8 cellular contexts compared by ENCODE assay signal in the genomic region with DNA sequence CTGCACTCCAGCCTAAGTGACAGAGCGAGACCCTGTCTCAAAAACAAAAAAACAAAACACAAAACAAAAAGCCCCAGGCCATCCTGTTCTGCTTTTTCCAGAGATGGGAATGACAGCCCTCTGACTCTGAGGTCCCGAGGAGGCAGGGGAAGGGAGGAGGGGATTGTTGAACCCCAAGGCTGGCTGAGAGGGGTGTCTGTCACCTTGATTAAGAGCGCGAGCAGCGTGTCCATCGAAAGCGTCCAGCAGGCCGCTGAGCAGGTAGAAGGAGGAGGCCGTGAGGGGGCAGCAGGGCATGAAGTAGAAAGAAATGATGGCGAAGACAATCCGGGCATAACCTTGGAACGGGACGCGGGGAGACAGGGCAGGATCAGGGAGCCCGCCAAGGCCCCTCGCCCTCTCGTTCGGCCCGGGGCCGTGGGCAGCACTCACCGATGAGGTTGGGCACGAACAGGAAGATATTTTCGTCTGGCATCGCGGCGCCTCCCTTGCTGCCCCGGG. TPM values are rescaled to one million over a fixed set of nuclear protein-coding genes. Genes with fewer than 3 reads are reported as not detected.
A peak's percentile ranks its signal among the peaks of the same experiment; 100 is the strongest.
DNase-seq lines count a peak whose midpoint lies in the region; ATAC-seq and TF ChIP-seq lines count a peak whose summit lies in the region.

No MANE protein-coding gene starts in this region.

- H3K4me3 ChIP-seq in coronary artery: peak overlapping the region; percentile 91
- H3K4me3 ChIP-seq in mesenchymal stem cell (ENCODE audit: insufficient read depth in 1 of 2, low read depth in 1 of 2, low read length in 2 of 2): peak overlapping the region; percentile 96 to 97
- peak overlapping the region; percentile 94 to 100 (median 98) for H3K4me3 ChIP-seq in upper lobe of left lung

- H3K14ac ChIP-seq in mesenchymal stem cell (ENCODE audit: low read length in 2 of 2): peak overlapping the region in 1 of 2 experiments; percentile 85

- peak overlapping the region; percentile 62 to 88 for H3K18ac ChIP-seq in mesenchymal stem cell (ENCODE audit: low read depth in 1 of 2, low read length in 2 of 2)

- peaks cover 29% of the 10 kb centered on the region for H3K36me3 Mint-ChIP-seq in activated naive CD4-positive, alpha-beta T cell treated with anti-CD3 and anti-CD28 coated beads, Interleukin-2, amount 10 ng/mL, durations not matched to agents 7 days and 5 days

- peak overlapping the region; percentile 82 to 85 for H3K27ac ChIP-seq in coronary artery
- peak overlapping the region; percentile 28 for H3K27ac ChIP-seq in mesenchymal stem cell (ENCODE audit: low read length, poor library complexity, severe bottlenecking)
- H3K27ac ChIP-seq in upper lobe of left lung: peak overlapping the region; percentile 83 to 93 (median 90)

- H3K9me3 Mint-ChIP-seq in activated naive CD4-positive, alpha-beta T cell treated with anti-CD3 and anti-CD28 coated beads, Interleukin-2, amount 10 ng/mL, durations not matched to agents 7 days and 5 days: no peaks in the 10 kb centered on the region

- TF ChIP-seq POLR2A in upper lobe of left lung (IDR thresholded peaks at IDR 0.05): no peak

- peak overlapping the region in 1 of 2 experiments; percentile 1 for H2BK12ac ChIP-seq in mesenchymal stem cell (ENCODE audit: low read length in 2 of 2)

- H3K4me1 ChIP-seq in mesenchymal stem cell (ENCODE audit: control insufficient read depth, insufficient read depth, low read depth, low read length): peaks cover 10% of the 10 kb centered on the region
- H3K4me1 ChIP-seq in upper lobe of left lung: peaks cover 20 to 25% (median 20%) of the 10 kb centered on the region in 4 donors

- CTCF ChIA-PET in activated naive CD4-positive, alpha-beta T cell treated with anti-CD3 and anti-CD28 coated beads, Interleukin-2, amount 10 ng/mL, durations not matched to agents 7 days and 5 days (lab: Charles Lee): interaction anchor here (1.2 to 2.4 kb wide), 2 partner anchors 14 to 162 kb away, joined by 3 to 6 read pairs; no protein-coding TSS in a partner anchor

- no peak overlapping the region for H2BK120ac ChIP-seq in mesenchymal stem cell (ENCODE audit: low read depth, low read length)

- WGBS in mesenchymal stem cell: under 1% methylated on average over 26 of the region's 27 CpGs
- 2 to 5% methylated on average over 15 to 23 of the region's 27 CpGs for WGBS in upper lobe of left lung, 2 donors

- H3K23ac ChIP-seq in mesenchymal stem cell (ENCODE audit: low read length in 2 of 2): peak overlapping the region in 1 of 2 experiments; percentile 67

- H3K9ac ChIP-seq in mesenchymal stem cell (ENCODE audit: low read length): peak overlapping the region; percentile 92

- H4K91ac ChIP-seq in mesenchymal stem cell (ENCODE audit: low read length): peak overlapping the region; percentile 47

- H2AFZ ChIP-seq in mesenchymal stem cell (ENCODE audit: low read depth, low read length): peak overlapping the region; percentile 80

- H3K4me3 Mint-ChIP-seq in activated naive CD4-positive, alpha-beta T cell treated with anti-CD3 and anti-CD28 coated beads, Interleukin-2, amount 10 ng/mL, durations not matched to agents 7 days and 5 days: peak overlapping the region; percentile 94

- no peak for TF ChIP-seq EP300 in upper lobe of left lung (IDR thresholded peaks at IDR 0.05)

- H3K9me3 ChIP-seq in mesenchymal stem cell (ENCODE audit: control insufficient read depth, low read length) (no peaks in the 10 kb centered on the region), upper lobe of left lung (no peaks in the 10 kb centered on the region)

- peak; percentile 34 for DNase-seq in activated naive CD4-positive, alpha-beta T cell treated with anti-CD3 and anti-CD28 coated beads, Interleukin-2, amount 10 ng/mL, durations not matched to agents 7 days and 5 days
- no peak for DNase-seq in activated naive CD4-positive, alpha-beta T cell treated with anti-CD3 and anti-CD28 coated beads, Interleukin-2, amount 50 U/mL, for 16 hours
- DNase-seq in NCI-H69 (lab: John Stamatoyannopoulos, UW) (peak; percentile 47), coronary artery (ENCODE audit: low spot score) (no peak), mesenchymal stem cell (peak; percentile 30), upper lobe of left lung (no peak)

- H3K27me3 ChIP-seq in mesenchymal stem cell (ENCODE audit: control insufficient read depth in 1 of 2, insufficient read depth in 1 of 2, low read length in 2 of 2): no peaks in the 10 kb centered on the region
- no peaks in the 10 kb centered on the region for H3K27me3 ChIP-seq in upper lobe of left lung

- H3K36me3 ChIP-seq in mesenchymal stem cell (ENCODE audit: control insufficient read depth in 1 of 2, insufficient read depth in 2 of 2, low read depth in 1 of 2, low read length in 2 of 2): peaks cover 27 to 32% of the 10 kb centered on the region in 2 experiments
- peaks cover 11 to 31% (median 24%) of the 10 kb centered on the region in 4 donors for H3K36me3 ChIP-seq in upper lobe of left lung

- peak overlapping the region; percentile 93 for H2BK15ac ChIP-seq in mesenchymal stem cell (ENCODE audit: low read depth, poor library complexity, severe bottlenecking)

- H3K27me3 Mint-ChIP-seq in activated naive CD4-positive, alpha-beta T cell treated with anti-CD3 and anti-CD28 coated beads, Interleukin-2, amount 10 ng/mL, durations not matched to agents 7 days and 5 days: peaks cover 18% of the 10 kb centered on the region

- H3K4me2 ChIP-seq in mesenchymal stem cell (ENCODE audit: low read length, poor library complexity, severe bottlenecking): peak overlapping the region; percentile 51

- peak overlapping the region in 1 of 2 experiments; percentile 81 for H3K4ac ChIP-seq in mesenchymal stem cell (ENCODE audit: low read depth in 1 of 2, low read length in 2 of 2)

- no peak overlapping the region for H2AK5ac ChIP-seq in mesenchymal stem cell (ENCODE audit: low read length, severe bottlenecking)

- H3K79me1 ChIP-seq in mesenchymal stem cell (replicated peaks; ENCODE audit: low read length, poor library complexity, severe bottlenecking): peaks cover 12% of the 10 kb centered on the region

- no peak overlapping the region for H2BK5ac ChIP-seq in mesenchymal stem cell (ENCODE audit: low read depth, low read length, poor library complexity, severe bottlenecking)

- no peak for TF ChIP-seq CTCF in coronary artery (IDR thresholded peaks at IDR 0.05)
- TF ChIP-seq CTCF in upper lobe of left lung (IDR thresholded peaks at IDR 0.05): no peak

- ATAC-seq in upper lobe of left lung (ENCODE audit: low FRiP score in 2 of 2) (no peak), GM19324 (IDR thresholded peaks at IDR 0.05; ENCODE audit: low FRiP score, unreplicated experiment) (no peak), GM21360 (IDR thresholded peaks at IDR 0.05; ENCODE audit: unreplicated experiment) (no peak)

- peak overlapping the region; percentile 35 for H4K8ac ChIP-seq in mesenchymal stem cell (ENCODE audit: low read length)

- peak overlapping the region; percentile 98 for H3K27ac Mint-ChIP-seq in activated naive CD4-positive, alpha-beta T cell treated with anti-CD3 and anti-CD28 coated beads, Interleukin-2, amount 10 ng/mL, durations not matched to agents 7 days and 5 days

- H3K4me1 Mint-ChIP-seq in activated naive CD4-positive, alpha-beta T cell treated with anti-CD3 and anti-CD28 coated beads, Interleukin-2, amount 10 ng/mL, durations not matched to agents 7 days and 5 days: peaks cover 31% of the 10 kb centered on the region

RNA-seq across cellular contexts. Expression of a gene that starts 0.6 kb away (rescaled TPM):
- 68.9 TPM for polyA plus RNA-seq in mesenchymal stem cell (2013, experiment 1 of 2)
- 66.3 TPM for polyA plus RNA-seq in mesenchymal stem cell (2013, experiment 2 of 2)
- total RNA-seq in upper lobe of left lung: 100 to 1,000 TPM in 1 of 6 donors, 10 to 100 TPM in 5; 60.3 to 119 (median 94.4) TPM

RNA-seq across cellular contexts. Expression of a gene that starts 36.9 kb away (rescaled TPM):
- polyA plus RNA-seq in mesenchymal stem cell (2013, experiment 1 of 2): 27.4 TPM
- 27.2 TPM for polyA plus RNA-seq in mesenchymal stem cell (2013, experiment 2 of 2)
- 10 to 100 TPM in 3 of 6 donors, 1 to 10 TPM in 3; 4.2 to 13.5 (median 8.2) TPM for total RNA-seq in upper lobe of left lung

RNA-seq across cellular contexts. Expression of a gene that starts 37.9 kb away (rescaled TPM):
- polyA plus RNA-seq in mesenchymal stem cell (2013, experiment 1 of 2): 5.3 TPM
- 5.9 TPM for polyA plus RNA-seq in mesenchymal stem cell (2013, experiment 2 of 2)
- total RNA-seq in upper lobe of left lung: 1 to 10 TPM in 4 of 6 donors, under 1 TPM in 1, not detected in 1; 0.78 to 4.2 (median 2.4) TPM

RNA-seq across cellular contexts. Expression of a gene that starts 42.2 kb away (rescaled TPM):
- polyA plus RNA-seq in mesenchymal stem cell (2013, experiment 1 of 2): 148 TPM
- polyA plus RNA-seq in mesenchymal stem cell (2013, experiment 2 of 2): 142 TPM
- 100 to 1,000 TPM; 260 to 411 (median 312) TPM for total RNA-seq in upper lobe of left lung

RNA-seq across cellular contexts. Expression of a gene that starts 46.5 kb away (rescaled TPM):
- polyA plus RNA-seq in mesenchymal stem cell (2013, experiment 1 of 2): 16.9 TPM
- 17.5 TPM for polyA plus RNA-seq in mesenchymal stem cell (2013, experiment 2 of 2)
- total RNA-seq in upper lobe of left lung: 10 to 100 TPM; 22.6 to 49.5 (median 34.6) TPM

Comparison
In these comparisons a context has a peak if more than half of its experiments do, and no peak if none do; other contexts are left out.
1. DNase-seq: peak in activated naive CD4-positive, alpha-beta T cell treated with anti-CD3 and anti-CD28 coated beads, Interleukin-2, amount 10 ng/mL, durations not matched to agents 7 days and 5 days (single experiment), NCI-H69 (single experiment) and mesenchymal stem cell (single experiment); none in activated naive CD4-positive, alpha-beta T cell treated with anti-CD3 and anti-CD28 coated beads, Interleukin-2, amount 50 U/mL, for 16 hours (single experiment), coronary artery (single experiment) and upper lobe of left lung (0 of 2).
2. H3K27ac ChIP-seq: peak in every context shown above with its lines; median percentile 90 in upper lobe of left lung; 84 in coronary artery; 28 in mesenchymal stem cell.
3. Peak in every context shown above with its lines, with median percentiles within 50 percentile points of each other: H3K4me3 ChIP-seq.